28 cellular contexts compared by ENCODE assay signal in genomic region chrX:142873214-142873613, GRCh38.
"Had no signal": no experiment of that assay in that cellular context is flagged by ENCODE, and none has a peak within 500 bp of the region (broad histone marks: within the 10 kb centered on the region; RNA-seq: fewer than 3 reads in every experiment).

No MANE protein-coding gene starts in this region.

- H3K27me3 Mint-ChIP-seq: dendritic cell treated with granulocyte-macrophage colony-stimulating factor and Interleukin-4, amounts not matched to agents 40 ng/mL and 50 ng/mL, for 4 days; effector memory CD8-positive, alpha-beta T cell; naive B cell; naive thymus-derived CD8-positive, alpha-beta T cell had no signal

- H3K9me3 ChIP-seq: esophagus squamous epithelium, gastrocnemius medialis, lower lobe of right lung, mucosa of descending colon had no signal

- H3K4me3 Mint-ChIP-seq: dendritic cell treated with granulocyte-macrophage colony-stimulating factor and Interleukin-4, amounts not matched to agents 40 ng/mL and 50 ng/mL, for 4 days; effector memory CD8-positive, alpha-beta T cell; endodermal cell; mesothelial cell of epicardium; naive B cell; naive thymus-derived CD8-positive, alpha-beta T cell had no signal

- H3K4me1 Mint-ChIP-seq: endodermal cell; mesothelial cell of epicardium; naive B cell; naive thymus-derived CD8-positive, alpha-beta T cell had no signal

- ATAC-seq: effector memory CD8-positive, alpha-beta T cell; esophagus mucosa; gastrocnemius medialis; heart right ventricle; left cardiac atrium; left lung; left ventricle myocardium superior; lower lobe of right lung; mucosa of descending colon; naive thymus-derived CD8-positive, alpha-beta T cell had no signal

- H3K27ac ChIP-seq: coronary artery, epithelial cell of prostate, esophagus squamous epithelium, gastrocnemius medialis, heart right ventricle, left lung, lower lobe of right lung had no signal

- H3K4me3 ChIP-seq: coronary artery, esophagus squamous epithelium, gastrocnemius medialis, heart right ventricle, left lung, lower lobe of right lung, mucosa of descending colon had no signal

- DNase-seq: effector CD8-positive, alpha-beta T cell; effector memory CD8-positive, alpha-beta T cell; endodermal cell; erythroblast; esophagus squamous epithelium; foreskin fibroblast; foreskin melanocyte; gastrocnemius medialis; glutamatergic neuron; head of caudate nucleus; heart right ventricle; hippocampal formation; left cardiac atrium; left lung; left ventricle myocardium superior; lower lobe of right lung; mesenchymal stem cell; mucosa of descending colon; naive B cell; naive thymus-derived CD8-positive, alpha-beta T cell had no signal

- H3K27ac Mint-ChIP-seq: dendritic cell treated with granulocyte-macrophage colony-stimulating factor and Interleukin-4, amounts not matched to agents 40 ng/mL and 50 ng/mL, for 4 days; effector memory CD8-positive, alpha-beta T cell; endodermal cell; mesothelial cell of epicardium; naive B cell; naive thymus-derived CD8-positive, alpha-beta T cell had no signal

- H3K36me3 Mint-ChIP-seq: naive B cell; naive thymus-derived CD8-positive, alpha-beta T cell had no signal

- H3K36me3 ChIP-seq: esophagus squamous epithelium, gastrocnemius medialis, heart right ventricle, left lung, lower lobe of right lung had no signal

- H3K9me3 Mint-ChIP-seq: effector memory CD8-positive, alpha-beta T cell had no signal

- H3K4me1 ChIP-seq: esophagus squamous epithelium, gastrocnemius medialis, heart right ventricle, left lung, lower lobe of right lung had no signal

- H3K27me3 ChIP-seq: esophagus squamous epithelium, gastrocnemius medialis, heart right ventricle, left lung had no signal

- FAIRE-seq: endometrium, islet of Langerhans, keratinocyte had no signal
